ENCODE assay signal across 9 cellular contexts in the genomic region with DNA sequence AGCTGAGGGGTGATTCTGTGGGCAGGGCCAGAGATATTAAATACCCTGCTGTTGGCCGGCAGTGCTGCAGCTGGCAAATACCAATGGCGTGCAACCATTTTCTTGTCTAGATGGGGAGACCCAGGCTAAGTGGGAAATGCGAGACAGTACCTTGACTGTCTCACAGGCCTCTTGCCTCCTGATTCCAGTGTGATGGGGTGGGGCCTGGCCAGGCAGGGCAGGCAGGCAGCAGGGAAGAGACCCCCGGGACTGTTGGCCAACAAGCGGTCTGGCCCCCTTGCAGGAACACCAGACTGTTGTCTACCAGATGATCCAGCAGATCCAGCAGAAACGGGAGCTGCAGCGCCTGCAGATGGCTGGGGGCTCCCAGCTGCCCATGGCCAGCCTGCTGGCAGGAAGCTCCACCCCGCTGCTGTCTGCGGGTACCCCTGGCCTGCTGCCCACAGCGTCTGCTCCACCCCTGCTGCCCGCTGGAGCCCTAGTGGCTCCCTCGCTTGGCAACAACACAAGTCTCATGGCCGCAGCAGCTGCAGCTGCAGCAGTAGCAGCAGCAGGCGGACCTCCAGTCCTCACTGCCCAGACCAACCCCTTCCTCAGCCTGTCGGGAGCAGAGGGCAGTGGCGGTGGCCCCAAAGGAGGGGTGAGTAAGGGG. TPM values are rescaled to one million over a fixed set of nuclear protein-coding genes. Genes with fewer than 3 reads are reported as not detected.
A peak's percentile ranks its signal among the peaks of the same experiment; 100 is the strongest.
DNase-seq lines count a peak whose midpoint lies in the region; ATAC-seq and TF ChIP-seq lines count a peak whose summit lies in the region.
"Had no signal": no experiment of that assay in that cellular context is flagged by ENCODE, and none has a peak within 500 bp of the region (broad histone marks: within the 10 kb centered on the region; RNA-seq: fewer than 3 reads in every experiment).

No MANE protein-coding gene starts in this region.

- no peaks in the 10 kb centered on the region for H3K9me3 ChIP-seq in body of pancreas

- peak; percentile 79 for DNase-seq in DMS153 (lab: John Stamatoyannopoulos, UW)
- DNase-seq in NCI-H2171 (lab: John Stamatoyannopoulos, UW) = peak; percentile 58
- peak in 3 of 4 donors; percentile 67 to 78 (median 78) for DNase-seq in body of pancreas
- no peak for DNase-seq in GF-D8 (lab: John Stamatoyannopoulos, UW)
- no peak for DNase-seq in kidney glomerular epithelial cell (lab: John Stamatoyannopoulos, UW)
- DNase-seq in stimulated activated naive CD4-positive, alpha-beta T cell (lab: John Stamatoyannopoulos, UW) = no peak

- peak overlapping the region in 2 of 3 experiments; percentile 69 to 70 for H3K27ac Mint-ChIP-seq in nephron
- H3K27ac Mint-ChIP-seq: memory B cell had no signal

- no peak for ATAC-seq in body of pancreas
- no peak for ATAC-seq in HG03565 (IDR thresholded peaks at IDR 0.05; ENCODE audit: unreplicated experiment)

- H3K27ac ChIP-seq in body of pancreas = no peak overlapping the region

- H3K9me3 Mint-ChIP-seq in nephron = no peaks in the 10 kb centered on the region
- H3K9me3 Mint-ChIP-seq: memory B cell had no signal

- peaks cover 0 to 3% of the 10 kb centered on the region in 2 donors for H3K36me3 ChIP-seq in body of pancreas (replicated peaks in 1 of 2; ENCODE audit: insufficient read depth in 1 of 2, low read depth in 2 of 2)

- intact Hi-C loops in body of pancreas (cut with DNase I) = no loop called here

- WGBS in body of pancreas, 2 donors = 54 to 80% methylated on average over 2 to 15 of the region's 16 CpGs

- peaks cover 6% of the 10 kb centered on the region for H3K4me1 ChIP-seq in body of pancreas

- H3K27me3 Mint-ChIP-seq in nephron (ENCODE audit: low read depth) = no peaks in the 10 kb centered on the region
- H3K27me3 Mint-ChIP-seq: memory B cell had no signal

- no peak for TF ChIP-seq POLR2A in body of pancreas (IDR thresholded peaks at IDR 0.05)

- no peak overlapping the region for H3K4me3 ChIP-seq in body of pancreas

- no peak for TF ChIP-seq CTCF in body of pancreas (IDR thresholded peaks at IDR 0.05)
- no peak for TF ChIP-seq CTCF in nephron (IDR thresholded peaks at IDR 0.05; ENCODE audit: unreplicated experiment in 3 of 3)

- peaks cover 26% of the 10 kb centered on the region for H3K4me1 Mint-ChIP-seq in nephron

- peak overlapping the region in 2 of 3 experiments; percentile 28 to 53 for H3K4me3 Mint-ChIP-seq in nephron
- H3K4me3 Mint-ChIP-seq: memory B cell had no signal

- no peaks in the 10 kb centered on the region for H3K27me3 ChIP-seq in body of pancreas

- H3K36me3 Mint-ChIP-seq in nephron (ENCODE audit: low read depth) = peaks cover 29% of the 10 kb centered on the region

RNA-seq across cellular contexts. Expression of gene CISD3, which starts 5.7 kb away (rescaled TPM):
- total RNA-seq in body of pancreas = 10 to 100 TPM; 11.2 TPM

RNA-seq across cellular contexts. Expression of gene MLLT6, which starts 19.4 kb away (rescaled TPM):
- 100 to 1,000 TPM in 1 of 2 donors, 10 to 100 TPM in 1; 90.8 to 121 TPM for total RNA-seq in body of pancreas

RNA-seq across cellular contexts. Expression of gene PCGF2, which starts 23.7 kb away (rescaled TPM):
- total RNA-seq in body of pancreas = 1 to 10 TPM; 5.9 to 9.3 TPM

RNA-seq across cellular contexts. Expression of gene PSMB3, which starts 28.1 kb away (rescaled TPM):
- total RNA-seq in body of pancreas = 10 to 100 TPM; 68.2 to 99.2 TPM

RNA-seq across cellular contexts. Expression of gene EPOP, which starts 49.7 kb away (rescaled TPM):
- 10 to 100 TPM in 1 of 2 donors, 1 to 10 TPM in 1; 3.9 to 11.2 TPM for total RNA-seq in body of pancreas

Comparison
In these comparisons a context has a peak if more than half of its experiments do, and no peak if none do; other contexts are left out.
1. DNase-seq: peak in DMS153 (single experiment), NCI-H2171 (single experiment) and body of pancreas (3 of 4); none in GF-D8 (single experiment), kidney glomerular epithelial cell (single experiment) and stimulated activated naive CD4-positive, alpha-beta T cell (0 of 6).